In genomic region chr2:236177967-236178909, GRCh38 we compare ENCODE assay signal across 10 cellular contexts. TPM values are rescaled to one million over a fixed set of nuclear protein-coding genes. Genes with fewer than 3 reads are reported as not detected.
A peak's percentile ranks its signal among the peaks of the same experiment; 100 is the strongest.
DNase-seq lines count a peak whose midpoint lies in the region; ATAC-seq and TF ChIP-seq lines count a peak whose summit lies in the region.
"Had no signal": no experiment of that assay in that cellular context is flagged by ENCODE, and none has a peak within 500 bp of the region (broad histone marks: within the 10 kb centered on the region; RNA-seq: fewer than 3 reads in every experiment).

No MANE protein-coding gene starts in this region.

- H3K36me3 ChIP-seq in BE2C (no peaks in the 10 kb centered on the region), PC-3 (ENCODE audit: low read depth, low read length) (no peaks in the 10 kb centered on the region)

- peaks cover 81% of the 10 kb centered on the region for H3K27me3 ChIP-seq in BE2C
- H3K27me3 ChIP-seq in PC-3 (ENCODE audit: low read length), result no peaks in the 10 kb centered on the region

- DNase-seq in BE2C, result peak; percentile 78
- peak; percentile 71 for DNase-seq in H4 (ENCODE audit: low spot score)
- DNase-seq in PC-3, result peak; percentile 80
- peak; percentile 44 for DNase-seq in cerebellum (ENCODE audit: low spot score)
- peak; percentile 56 for DNase-seq in kidney glomerular epithelial cell (lab: John Stamatoyannopoulos, UW)
- DNase-seq in stimulated activated CD8-positive, alpha-beta memory T cell treated with anti-CD3 and anti-CD28 coated beads, Interleukin-15, amount 100 ng/mL, for 24 hours (ENCODE audit: low read depth), result peak; percentile 21
- DNase-seq in NAMALWA (ENCODE audit: low spot score), result no peak

- H3K9me3 ChIP-seq in BE2C (no peaks in the 10 kb centered on the region), PC-3 (ENCODE audit: low read length) (no peaks in the 10 kb centered on the region)

- H3K9ac ChIP-seq in PC-3 (ENCODE audit: low read length), result peak overlapping the region; percentile 67

- no peaks in the 10 kb centered on the region for H3K79me2 ChIP-seq in PC-3 (ENCODE audit: low read length)

- no peaks in the 10 kb centered on the region for H3F3A ChIP-seq in PC-3 (ENCODE audit: low read length, unreplicated experiment)

- H3K9me2 ChIP-seq in PC-3 (replicated peaks; ENCODE audit: low read length), result no peaks in the 10 kb centered on the region

- peaks cover 4% of the 10 kb centered on the region; the same call in 1 of the 2 replicates for H3K4me1 ChIP-seq in BE2C
- H3K4me1 ChIP-seq in PC-3 (ENCODE audit: insufficient read depth, low read length), result peaks cover 14% of the 10 kb centered on the region

- peak; percentile 79 for TF ChIP-seq CTCF in BE2C (IDR thresholded peaks at IDR 0.05; ENCODE audit: low read depth, low read length)
- TF ChIP-seq CTCF in PC-3 (conservative IDR thresholded peaks at IDR 0.05; ENCODE audit: low read depth, low read length), result peak; percentile 77

- CTCF ChIA-PET in PC-3 (lab: Charles Lee), result interaction anchor here (0.5 to 1.6 kb wide), 3 partner anchors 39 to 507 kb away, joined by 4 to 8 read pairs (median 4); no protein-coding TSS in a partner anchor

- ATAC-seq in PC-3 (peak; percentile 66), HG03139 (IDR thresholded peaks at IDR 0.05; ENCODE audit: unreplicated experiment) (no peak)

- POLR2A ChIA-PET in PC-3 (lab: Charles Lee; ENCODE audit: unreplicated experiment), result no interaction called here

- no TSS peak for BruUV-seq in PC-3 (replicated peaks; lab: Mats Ljungman, UMichigan)

- H3K4me3 ChIP-seq in BE2C (ENCODE audit: low read depth, low read length) (peak overlapping the region; percentile 63), PC-3 (ENCODE audit: low read length) (peak overlapping the region; percentile 80)

- peak overlapping the region; percentile 15 for H3K27ac ChIP-seq in PC-3 (ENCODE audit: low read length)
- H3K27ac ChIP-seq: HL-60 had no signal

- peak overlapping the region; percentile 91 for H3K4me2 ChIP-seq in PC-3 (ENCODE audit: low read length)

- intact Hi-C loops in PC-3 (cut with micrococcal nuclease), result no loop called here

- H2AFZ ChIP-seq in PC-3 (ENCODE audit: low read length), result peak overlapping the region; percentile 96

- no peaks in the 10 kb centered on the region for H4K20me1 ChIP-seq in PC-3 (ENCODE audit: low read length)

RNA-seq across cellular contexts. Expression of gene GBX2, which starts 10.1 kb away (rescaled TPM):
- not detected for polyA plus RNA-seq in BE2C (2012; ENCODE audit: insufficient read depth, insufficient read length, low read depth)
- 0.04 and 1.1 TPM in 2 replicates for total RNA-seq in H4 (2014; rRNA removed; shearing (Covaris generic))
- total RNA-seq in PC-3 (2014; rRNA removed) (30.5 and 40.5 TPM in 2 replicates), cerebellum (4.4 TPM)
- total RNA-seq: mononuclear cell had no signal
